In the genomic region with DNA sequence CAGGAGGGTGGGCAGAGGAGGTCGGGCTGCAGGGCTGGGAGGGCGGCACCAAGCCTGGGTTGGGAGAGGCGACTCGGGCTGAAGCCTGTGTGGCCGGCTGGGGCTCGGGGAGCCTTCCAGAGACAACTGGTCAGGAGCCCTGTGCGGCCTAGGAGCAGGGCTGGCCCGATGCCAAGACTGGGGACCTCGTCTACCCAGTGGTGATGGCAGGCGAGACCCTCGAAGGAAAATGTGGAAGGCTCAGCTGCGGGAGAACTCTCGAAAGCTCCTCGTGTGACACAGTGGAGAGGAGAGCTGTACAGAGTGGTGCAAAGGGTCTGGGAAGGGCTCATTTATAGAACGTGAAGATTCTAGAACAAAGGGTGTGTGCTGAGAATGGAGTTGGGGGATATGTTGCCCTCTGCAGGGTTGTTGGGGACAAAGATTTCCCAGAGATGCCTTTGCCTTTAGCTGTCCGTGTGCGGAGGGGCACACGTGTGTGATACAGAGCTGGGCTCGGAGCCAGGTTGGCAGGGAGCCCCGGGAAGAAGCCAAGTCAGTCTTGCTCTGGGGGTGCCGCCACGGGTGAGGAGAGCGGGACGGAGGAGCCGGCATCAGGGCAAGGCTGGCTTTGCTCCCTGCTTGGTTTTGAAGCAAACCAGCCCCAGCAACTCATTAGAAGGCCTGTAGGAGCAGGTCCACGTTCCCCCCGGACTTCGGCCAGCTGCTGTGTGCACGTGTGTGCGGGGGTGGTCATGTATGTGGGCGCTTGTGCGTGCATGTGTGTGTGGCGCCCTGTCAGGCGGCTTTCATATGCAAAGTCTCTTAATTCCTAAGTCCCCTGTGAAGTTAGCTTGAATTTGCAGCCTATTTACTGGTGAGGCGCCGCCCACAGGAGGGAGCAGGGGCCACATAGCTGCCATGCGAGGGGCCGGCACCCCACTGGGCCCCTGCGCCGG, we compare ENCODE assay signal across 9 cellular contexts.
DNase-seq lines count a peak whose midpoint lies in the region; ATAC-seq and TF ChIP-seq lines count a peak whose summit lies in the region.
"Had no signal": no experiment of that assay in that cellular context is flagged by ENCODE, and none has a peak within 500 bp of the region (broad histone marks: within the 10 kb centered on the region; RNA-seq: fewer than 3 reads in every experiment).

No MANE protein-coding gene starts in this region.

- no peaks in the 10 kb centered on the region for H4K20me1 ChIP-seq in GM23338 (replicated peaks; ENCODE audit: insufficient read depth)
- H4K20me1 ChIP-seq in fibroblast of lung (ENCODE audit: control insufficient read depth, extremely low read depth, insufficient read depth, low read length): no peaks in the 10 kb centered on the region
- no peaks in the 10 kb centered on the region for H4K20me1 ChIP-seq in osteoblast (ENCODE audit: insufficient read depth, low read length)

- H3K79me2 ChIP-seq in GM23338 (replicated peaks; ENCODE audit: insufficient read depth) (no peaks in the 10 kb centered on the region), fibroblast of lung (ENCODE audit: control insufficient read depth, insufficient read depth, low read length) (no peaks in the 10 kb centered on the region), osteoblast (ENCODE audit: insufficient read depth, low read length) (no peaks in the 10 kb centered on the region)

- H3K9me3 ChIP-seq in RWPE2 (ENCODE audit: severe bottlenecking): no peaks in the 10 kb centered on the region
- H3K9me3 ChIP-seq in fibroblast of lung (ENCODE audit: control insufficient read depth, insufficient read depth, low read depth, low read length): no peaks in the 10 kb centered on the region
- no peaks in the 10 kb centered on the region for H3K9me3 ChIP-seq in osteoblast (ENCODE audit: low read depth, low read length)

- TF ChIP-seq CTCF in GM23338 (conservative IDR thresholded peaks at IDR 0.05; ENCODE audit: low read depth in 2 of 2) (peak in 1 of 2 experiments; percentile 31; a peak in 2 of 4 replicates), RWPE2 (IDR thresholded peaks at IDR 0.05; ENCODE audit: poor library complexity, severe bottlenecking) (peak; percentile 52), fibroblast of lung (conservative IDR thresholded peaks at IDR 0.05 in 1 of 2, IDR thresholded peaks at IDR 0.05 in 1 of 2; ENCODE audit: low read depth in 1 of 2, low read length in 2 of 2) (peak; percentile 32 to 46), osteoblast (IDR thresholded peaks at IDR 0.05; ENCODE audit: extremely low read depth, low read depth, low read length) (peak; percentile 37)

- H3K4me2 ChIP-seq in GM23338: no peak overlapping the region
- H3K4me2 ChIP-seq in fibroblast of lung (ENCODE audit: extremely low read depth, insufficient read depth, low read length): no peak overlapping the region
- peak overlapping the region; percentile 43 for H3K4me2 ChIP-seq in osteoblast (ENCODE audit: insufficient read depth, low read length)

- no peaks in the 10 kb centered on the region for H3F3A ChIP-seq in GM23338 (replicated peaks; ENCODE audit: low read depth)

- ATAC-seq in GM23338: peak; percentile 65
- ATAC-seq in RWPE2 (ENCODE audit: low read depth): peak; percentile 42
- ATAC-seq in HG03521 (IDR thresholded peaks at IDR 0.05; ENCODE audit: unreplicated experiment): no peak
- no peak for ATAC-seq in HG02642 (IDR thresholded peaks at IDR 0.05; ENCODE audit: poor library complexity, unreplicated experiment)
- ATAC-seq in HG02852 (IDR thresholded peaks at IDR 0.05; ENCODE audit: unreplicated experiment): no peak

- peak overlapping the region; percentile 75 for H3K27ac Mint-ChIP-seq in GM23338
- H3K27ac Mint-ChIP-seq: IgD-negative memory B cell had no signal

- H3K9me2 ChIP-seq in GM23338 (ENCODE audit: insufficient read depth): no peaks in the 10 kb centered on the region

- no peaks in the 10 kb centered on the region for H3K9me3 Mint-ChIP-seq in GM23338

- peaks cover 39% of the 10 kb centered on the region for H3K4me1 Mint-ChIP-seq in GM23338

- H3K36me3 ChIP-seq in GM23338 (ENCODE audit: insufficient read depth) (no peaks in the 10 kb centered on the region), RWPE2 (ENCODE audit: low read depth) (peaks cover 26% of the 10 kb centered on the region), fibroblast of lung (ENCODE audit: control insufficient read depth, insufficient read depth, low read length) (peaks cover 2% of the 10 kb centered on the region), osteoblast (ENCODE audit: insufficient read depth, low read length) (peaks cover 6% of the 10 kb centered on the region)

- H2AFZ ChIP-seq in GM23338 (no peak overlapping the region), fibroblast of lung (ENCODE audit: low read length) (no peak overlapping the region), osteoblast (ENCODE audit: low read length) (no peak overlapping the region)

- H3K9ac ChIP-seq in fibroblast of lung (ENCODE audit: insufficient read depth, low read length): peak overlapping the region; percentile 56

- peak overlapping the region; percentile 76; the same call in 1 of the 2 replicates for H3K27ac ChIP-seq in GM23338 (ENCODE audit: low read depth)
- H3K27ac ChIP-seq in RWPE2 (ENCODE audit: poor library complexity, severe bottlenecking): peak overlapping the region; percentile 96
- H3K27ac ChIP-seq in fibroblast of lung (ENCODE audit: insufficient read depth, low read length): peak overlapping the region; percentile 99
- H3K27ac ChIP-seq in osteoblast (ENCODE audit: low read depth, low read length): peak overlapping the region; percentile 100

- H3K36me3 Mint-ChIP-seq in GM23338 (ENCODE audit: low read depth): peaks cover 9% of the 10 kb centered on the region; the same call in 2 of the 3 replicates

- no peak overlapping the region for H3K4me3 Mint-ChIP-seq in GM23338

- H3K27me3 ChIP-seq in GM23338 (ENCODE audit: insufficient read depth) (no peaks in the 10 kb centered on the region), RWPE2 (ENCODE audit: insufficient read depth, poor library complexity, severe bottlenecking) (no peaks in the 10 kb centered on the region), fibroblast of lung (ENCODE audit: control insufficient read depth, insufficient read depth, low read length) (no peaks in the 10 kb centered on the region), osteoblast (ENCODE audit: insufficient read depth, low read length) (no peaks in the 10 kb centered on the region)

- H3K27me3 Mint-ChIP-seq in GM23338 (ENCODE audit: insufficient read depth, low read depth, poor library complexity): peaks cover 21% of the 10 kb centered on the region
- H3K27me3 Mint-ChIP-seq: IgD-negative memory B cell had no signal

- DNase-seq in GM23338 (ENCODE audit: low spot score) (peak; percentile 44), RWPE2 (ENCODE audit: low spot score) (peak; percentile 92), fibroblast of lung (ENCODE audit: low read depth in 2 of 2) (peak; percentile 91 to 97), osteoblast (ENCODE audit: insufficient read length, low spot score, missing footprints) (peak; percentile 97), SIG-M5 (lab: John Stamatoyannopoulos, UW) (no peak)

- H3K4me1 ChIP-seq in GM23338 (ENCODE audit: insufficient read depth) (peaks cover 8% of the 10 kb centered on the region), RWPE2 (ENCODE audit: insufficient read depth, poor library complexity, severe bottlenecking) (peaks cover 49% of the 10 kb centered on the region), fibroblast of lung (ENCODE audit: control insufficient read depth, extremely low read depth, insufficient read depth, low read length) (peaks cover 30% of the 10 kb centered on the region), osteoblast (ENCODE audit: insufficient read depth, low read length) (peaks cover 43% of the 10 kb centered on the region)

- H3K4me3 ChIP-seq in GM23338 (no peak overlapping the region), RWPE2 (ENCODE audit: severe bottlenecking) (no peak overlapping the region), fibroblast of lung (replicated peaks in 1 of 4; ENCODE audit: control extremely low read depth in 1 of 4, insufficient read depth in 1 of 4, low read depth in 3 of 4, low read length in 4 of 4) (no peak overlapping the region), osteoblast (ENCODE audit: insufficient read depth, low read length) (peak overlapping the region; percentile 20)

TF ChIP-seq in GM23338, 12 proteins besides CTCF, POLR2A, EP300 and RAD21 (continues in another document):
- TF ChIP-seq JUNB (IDR thresholded peaks at IDR 0.05; ENCODE audit: unreplicated experiment) (no peak), POLR2AphosphoS5 (IDR thresholded peaks at IDR 0.05; ENCODE audit: low read depth) (no peak), ZNF331 (CRISPR knock-in tag; IDR thresholded peaks at IDR 0.05; ENCODE audit: low read depth) (no peak), EZH2 (IDR thresholded peaks at IDR 0.05; ENCODE audit: low read depth, unreplicated experiment) (no peak), ZNF114 (CRISPR knock-in tag; IDR thresholded peaks at IDR 0.05) (no peak)
- TF ChIP-seq, protein P1, sequence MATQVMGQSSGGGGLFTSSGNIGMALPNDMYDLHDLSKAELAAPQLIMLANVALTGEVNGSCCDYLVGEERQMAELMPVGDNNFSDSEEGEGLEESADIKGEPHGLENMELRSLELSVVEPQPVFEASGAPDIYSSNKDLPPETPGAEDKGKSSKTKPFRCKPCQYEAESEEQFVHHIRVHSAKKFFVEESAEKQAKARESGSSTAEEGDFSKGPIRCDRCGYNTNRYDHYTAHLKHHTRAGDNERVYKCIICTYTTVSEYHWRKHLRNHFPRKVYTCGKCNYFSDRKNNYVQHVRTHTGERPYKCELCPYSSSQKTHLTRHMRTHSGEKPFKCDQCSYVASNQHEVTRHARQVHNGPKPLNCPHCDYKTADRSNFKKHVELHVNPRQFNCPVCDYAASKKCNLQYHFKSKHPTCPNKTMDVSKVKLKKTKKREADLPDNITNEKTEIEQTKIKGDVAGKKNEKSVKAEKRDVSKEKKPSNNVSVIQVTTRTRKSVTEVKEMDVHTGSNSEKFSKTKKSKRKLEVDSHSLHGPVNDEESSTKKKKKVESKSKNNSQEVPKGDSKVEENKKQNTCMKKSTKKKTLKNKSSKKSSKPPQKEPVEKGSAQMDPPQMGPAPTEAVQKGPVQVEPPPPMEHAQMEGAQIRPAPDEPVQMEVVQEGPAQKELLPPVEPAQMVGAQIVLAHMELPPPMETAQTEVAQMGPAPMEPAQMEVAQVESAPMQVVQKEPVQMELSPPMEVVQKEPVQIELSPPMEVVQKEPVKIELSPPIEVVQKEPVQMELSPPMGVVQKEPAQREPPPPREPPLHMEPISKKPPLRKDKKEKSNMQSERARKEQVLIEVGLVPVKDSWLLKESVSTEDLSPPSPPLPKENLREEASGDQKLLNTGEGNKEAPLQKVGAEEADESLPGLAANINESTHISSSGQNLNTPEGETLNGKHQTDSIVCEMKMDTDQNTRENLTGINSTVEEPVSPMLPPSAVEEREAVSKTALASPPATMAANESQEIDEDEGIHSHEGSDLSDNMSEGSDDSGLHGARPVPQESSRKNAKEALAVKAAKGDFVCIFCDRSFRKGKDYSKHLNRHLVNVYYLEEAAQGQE (IDR thresholded peaks at IDR 0.05; ENCODE audit: unreplicated experiment): no peak

Comparison
In these comparisons a context has a peak if more than half of its experiments do, and no peak if none do; other contexts are left out.
1. ATAC-seq: peak in GM23338 (single experiment) and RWPE2 (single experiment); none in HG03521 (single experiment), HG02642 (single experiment) and HG02852 (single experiment).
2. Peak in every context shown above with its lines, with median percentiles within 50 percentile points of each other: H3K27ac ChIP-seq.